8 cellular contexts compared by ENCODE assay signal in genomic region chr16:85902366-85903155, GRCh38.
DNase-seq lines count a peak whose midpoint lies in the region; ATAC-seq lines count a peak whose summit lies in the region.

No MANE protein-coding gene starts in this region.

- peak overlapping the region; percentile 42 to 45 for H3K27ac ChIP-seq in mucosa of rectum (ENCODE audit: low read depth in 2 of 2, low read length in 2 of 2)

- in situ Hi-C loops in HAP-1 (cut with MboI; ENCODE audit: low sequenced_read_pairs) = no loop called here

- H3K36me3 ChIP-seq in mucosa of rectum (ENCODE audit: control insufficient read depth in 2 of 2, insufficient read depth in 2 of 2, low read length in 2 of 2) = peaks cover 23 to 32% of the 10 kb centered on the region in 2 donors
- no peaks in the 10 kb centered on the region for H3K36me3 ChIP-seq in HAP-1 (replicated peaks)

- peak; percentile 37 for DNase-seq in activated CD4-positive, alpha-beta T cell treated with anti-CD3 and anti-CD28 coated beads, Interleukin-2, amount 50 U/mL, for 1 hour
- DNase-seq in iPS-NIHi7 (ENCODE audit: extremely low spot score) = no peak
- DNase-seq in AML-193 (lab: John Stamatoyannopoulos, UW) = no peak
- no peak for DNase-seq in HAP-1 (ENCODE audit: low spot score in 2 of 2)
- DNase-seq in SW 1271 (lab: John Stamatoyannopoulos, UW) = no peak

- H3K9me3 ChIP-seq in mucosa of rectum (ENCODE audit: control insufficient read depth in 2 of 2, low read length in 2 of 2) (no peaks in the 10 kb centered on the region), HAP-1 (no peaks in the 10 kb centered on the region)

- peaks cover 18 to 23% of the 10 kb centered on the region in 2 donors for H3K4me1 ChIP-seq in mucosa of rectum (ENCODE audit: control insufficient read depth in 2 of 2, insufficient read depth in 2 of 2, low read length in 2 of 2)
- peaks cover 3% of the 10 kb centered on the region for H3K4me1 ChIP-seq in HAP-1

- ATAC-seq in GM19025 (IDR thresholded peaks at IDR 0.05; ENCODE audit: low read depth, unreplicated experiment) = peak; percentile 54
- ATAC-seq in HG02981 (IDR thresholded peaks at IDR 0.05; ENCODE audit: unreplicated experiment) = peak; percentile 61

- H3K9ac ChIP-seq in mucosa of rectum (ENCODE audit: low read depth in 1 of 2, low read length in 2 of 2) = peak overlapping the region; percentile 38 to 39

- H3K27me3 ChIP-seq in mucosa of rectum (ENCODE audit: control insufficient read depth in 2 of 2, insufficient read depth in 2 of 2, low read length in 2 of 2) (peaks cover 0 to 2% of the 10 kb centered on the region in 2 donors), HAP-1 (ENCODE audit: low read depth) (peaks cover 14% of the 10 kb centered on the region)

- H3K4me3 ChIP-seq in mucosa of rectum (ENCODE audit: low read length in 2 of 2) = peak overlapping the region; percentile 11 to 87
- H3K4me3 ChIP-seq in HAP-1 = no peak overlapping the region
